Comparison of ENCODE assay signal across 8 cellular contexts in the genomic region with DNA sequence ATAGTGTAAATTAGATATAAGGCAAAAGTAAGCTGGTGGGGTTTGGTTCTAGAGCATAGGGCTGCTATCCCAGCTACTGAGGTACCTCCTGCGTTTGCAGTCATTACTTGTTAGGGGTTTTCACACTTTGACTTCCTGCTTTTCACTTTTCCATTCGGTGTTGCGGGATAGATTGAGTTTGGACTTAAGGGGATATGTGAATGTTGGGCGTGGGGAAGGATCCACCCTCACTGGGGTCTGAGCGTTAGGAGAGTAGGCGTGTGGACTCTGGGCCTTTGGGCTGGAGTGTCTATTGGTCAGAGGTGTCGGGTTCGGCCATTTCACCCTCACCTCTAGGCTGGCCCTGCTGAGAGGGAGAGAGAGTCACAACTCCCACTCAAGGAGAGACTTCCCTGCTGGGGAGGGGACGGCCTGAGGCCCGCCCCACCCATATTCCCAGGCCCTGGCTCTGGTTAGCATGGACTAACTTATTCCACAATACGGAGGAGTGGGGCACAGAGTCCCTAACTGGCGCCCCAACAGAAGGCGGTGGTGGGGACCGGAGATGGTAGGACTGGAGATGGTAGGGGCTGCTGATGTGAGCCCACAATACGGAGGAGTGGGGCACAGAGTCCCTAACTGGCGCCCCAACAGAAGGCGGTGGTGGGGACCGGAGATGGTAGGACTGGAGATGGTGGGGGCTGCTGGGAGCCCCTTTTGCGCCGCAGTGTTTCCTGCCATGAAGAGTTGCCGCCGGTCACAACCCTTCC. TPM values are rescaled to one million over a fixed set of nuclear protein-coding genes. Genes with fewer than 3 reads are reported as not detected.
DNase-seq lines count a peak whose midpoint lies in the region; TF ChIP-seq lines count a peak whose summit lies in the region.

No MANE protein-coding gene starts in this region.

- H3K4me1 Mint-ChIP-seq in Caco-2 (ENCODE audit: low read depth, unreplicated experiment): peaks cover 22% of the 10 kb centered on the region

- TF ChIP-seq CTCF in Caco-2 (IDR thresholded peaks at IDR 0.05; ENCODE audit: insufficient read depth in 1 of 2, low read depth in 1 of 2, low read length in 1 of 2, severe bottlenecking in 1 of 2, unreplicated experiment in 1 of 2) (no peak), OCI-LY3 (IDR thresholded peaks at IDR 0.05; ENCODE audit: low read depth, low read length) (no peak), epithelial cell of esophagus (IDR thresholded peaks at IDR 0.05; ENCODE audit: insufficient read depth, low read depth, low read length, missing control alignments) (no peak)

- H3K9me3 Mint-ChIP-seq in Caco-2 (ENCODE audit: unreplicated experiment): no peaks in the 10 kb centered on the region

- H2AFZ ChIP-seq in OCI-LY3 (ENCODE audit: low read depth, low read length): peak overlapping the region; percentile 76

- CTCF ChIA-PET in Caco-2 (lab: Charles Lee): no interaction called here

- no peaks in the 10 kb centered on the region; the same call in 1 of the 2 replicates for H3K36me3 ChIP-seq in Caco-2 (ENCODE audit: control insufficient read depth, insufficient read depth, low read length)
- no peaks in the 10 kb centered on the region for H3K36me3 ChIP-seq in OCI-LY3 (replicated peaks; ENCODE audit: low read depth, low read length)

- H3K27ac ChIP-seq in OCI-LY3 (ENCODE audit: low read length): no peak overlapping the region

- peaks cover 32% of the 10 kb centered on the region for H3K79me2 ChIP-seq in OCI-LY3 (ENCODE audit: low read length)

- H3K27ac Mint-ChIP-seq in Caco-2 (ENCODE audit: unreplicated experiment): peak overlapping the region; percentile 36

- no peaks in the 10 kb centered on the region for H3K9me3 ChIP-seq in Caco-2
- no peaks in the 10 kb centered on the region for H3K9me3 ChIP-seq in OCI-LY3 (ENCODE audit: insufficient read depth, low read length)

- H3K4me2 ChIP-seq in OCI-LY3 (ENCODE audit: low read length): peak overlapping the region; percentile 95

- peaks cover 8% of the 10 kb centered on the region for H3K36me3 Mint-ChIP-seq in Caco-2 (ENCODE audit: insufficient read depth, unreplicated experiment)

- peak overlapping the region; percentile 74 for H3K9ac ChIP-seq in OCI-LY3 (ENCODE audit: low read length)

- POLR2A ChIA-PET in Caco-2 (lab: Charles Lee): no interaction called here

- H4K20me1 ChIP-seq in OCI-LY3 (ENCODE audit: insufficient read depth, low read length): no peaks in the 10 kb centered on the region

- H3K27me3 Mint-ChIP-seq in Caco-2 (ENCODE audit: insufficient read depth, unreplicated experiment): no peaks in the 10 kb centered on the region

- peaks cover 12% of the 10 kb centered on the region for H3K4me1 ChIP-seq in Caco-2
- H3K4me1 ChIP-seq in OCI-LY3 (ENCODE audit: low read length): peaks cover 15% of the 10 kb centered on the region

- BruUV-seq in Caco-2 (replicated peaks; lab: Mats Ljungman, UMichigan): no TSS peak

- DNase-seq in Caco-2 (no peak), epithelial cell of esophagus (ENCODE audit: low read depth) (no peak), pons (ENCODE audit: low spot score) (peak; percentile 22), NCI-H2029 (lab: John Stamatoyannopoulos, UW) (no peak), T1000 (lab: John Stamatoyannopoulos, UW) (no peak), ureter (ENCODE audit: low spot score) (no peak)
- no peak for DNase-seq in NK-92 treated with Interleukin-12 subunit alpha and Interleukin-12 subunit beta, amount 100 ng/mL, for 24 hours (lab: John Stamatoyannopoulos, UW)

- H3K4me3 ChIP-seq in Caco-2 (ENCODE audit: low read depth, low read length): no peak overlapping the region
- H3K4me3 ChIP-seq in OCI-LY3 (ENCODE audit: low read length): peak overlapping the region; percentile 85
- peak overlapping the region; percentile 72 for H3K4me3 ChIP-seq in epithelial cell of esophagus (ENCODE audit: low read length)

- H3K27me3 ChIP-seq in Caco-2 (replicated peaks; ENCODE audit: control insufficient read depth, insufficient read depth, low read length): no peaks in the 10 kb centered on the region
- no peaks in the 10 kb centered on the region for H3K27me3 ChIP-seq in OCI-LY3 (ENCODE audit: low read depth, low read length)

- peak overlapping the region; percentile 66 for H3K4me3 Mint-ChIP-seq in Caco-2 (ENCODE audit: unreplicated experiment)

- intact Hi-C loops in Caco-2 (cut with micrococcal nuclease; ENCODE audit: unreplicated experiment): loop anchor here (2.0 kb wide), 1 partner anchor 129 kb away; no protein-coding TSS in a partner anchor

RNA-seq across cellular contexts. Expression of a gene that starts 1.6 kb away (rescaled TPM):
- total RNA-seq in Caco-2 (2022): 51.4 and 57.0 TPM in 2 replicates
- 79.5 TPM for total RNA-seq in ureter

RNA-seq across cellular contexts. Expression of a gene that starts 31.2 kb away (rescaled TPM):
- 41.3 and 46.6 TPM in 2 replicates for total RNA-seq in Caco-2 (2022)
- total RNA-seq in ureter: 38.0 TPM

RNA-seq across cellular contexts. Expression of a gene that starts 31.3 kb away (rescaled TPM):
- total RNA-seq in Caco-2 (2022) (43.9 and 44.7 TPM in 2 replicates), ureter (53.5 TPM)

RNA-seq across cellular contexts. Expression of a gene that starts 55.6 kb away (rescaled TPM):
- total RNA-seq in Caco-2 (2022) (not detected in 2 replicates), ureter (not detected)

RNA-seq across cellular contexts. Expression of a gene that starts 56.9 kb away (rescaled TPM):
- total RNA-seq in Caco-2 (2022) (not detected in 2 replicates), ureter (not detected)
